ENCODE assay signal across 8 cellular contexts in genomic region chr7:128031901-128032604, GRCh38. TPM values are rescaled to one million over a fixed set of nuclear protein-coding genes. Genes with fewer than 3 reads are reported as not detected.
DNase-seq lines count a peak whose midpoint lies in the region; ATAC-seq, FAIRE-seq and TF ChIP-seq lines count a peak whose summit lies in the region.

No MANE protein-coding gene starts in this region.

- no peak for TF ChIP-seq POLR2A in transverse colon (IDR thresholded peaks at IDR 0.05)

- peak; percentile 70 for DNase-seq in NCI-H2107 treated with DMSO at 0.1 percent for 48 hours (lab: John Stamatoyannopoulos, UW; ENCODE audit: unreplicated experiment)
- no peak for DNase-seq in NCI-H2107 (lab: John Stamatoyannopoulos, UW)
- peak; percentile 82 for DNase-seq in RPMI7951 (ENCODE audit: low read depth)
- peak in 1 of 2 donors; percentile 65 for DNase-seq in activated naive CD4-positive, alpha-beta T cell treated with anti-CD3 and anti-CD28 coated beads, Interleukin-2, amount 50 U/mL, for 72 hours (ENCODE audit: low spot score in 2 of 2)
- peak; percentile 72 for DNase-seq in glomerular visceral epithelial cell (ENCODE audit: extremely low spot score)
- DNase-seq in pancreas, result no peak
- peak; percentile 33 for DNase-seq in transverse colon

- TF ChIP-seq CTCF in pancreas (IDR thresholded peaks at IDR 0.05) (no peak), transverse colon (IDR thresholded peaks at IDR 0.05) (peak in 1 of 5 experiments; percentile 22)

- H3K27me3 ChIP-seq in pancreas (no peaks in the 10 kb centered on the region), transverse colon (peaks cover 26% of the 10 kb centered on the region)

- ATAC-seq in HG03066 (IDR thresholded peaks at IDR 0.05; ENCODE audit: low read depth, unreplicated experiment) (peak; percentile 49), pancreas (peak in 3 of 4 donors; percentile 57 to 63 (median 59))
- ATAC-seq in activated naive CD4-positive, alpha-beta T cell treated with anti-CD3 and anti-CD28 coated beads, Interleukin-2, amount 50 U/mL, for 72 hours, result peak; percentile 91 to 97

- FAIRE-seq in pancreas (lab: Jason Lieb, UNC), result no peak

- no peaks in the 10 kb centered on the region for H3K9me3 Mint-ChIP-seq in activated naive CD4-positive, alpha-beta T cell treated with anti-CD3 and anti-CD28 coated beads, Interleukin-2, amount 50 U/mL, for 72 hours

- in situ Hi-C loops in transverse colon (cut with MboI; ENCODE audit: low pct_ligation_motif_present in 1 of 4, low pct_unique_long_range_greater_than_20kb in 1 of 4, low sequenced_read_pairs in 3 of 4), result loop anchor here in 1 of 4 donors (25.0 kb wide), 1 partner anchor 320 kb away; no protein-coding TSS in a partner anchor

- H3K4me1 ChIP-seq in pancreas (peaks cover 0 to 4% (median 2%) of the 10 kb centered on the region in 3 donors), transverse colon (peaks cover 8 to 25% (median 23%) of the 10 kb centered on the region in 4 donors)

- peaks cover 10% of the 10 kb centered on the region in 2 donors for H3K36me3 Mint-ChIP-seq in activated naive CD4-positive, alpha-beta T cell treated with anti-CD3 and anti-CD28 coated beads, Interleukin-2, amount 50 U/mL, for 72 hours

- H3K9me3 ChIP-seq in pancreas, result no peaks in the 10 kb centered on the region
- H3K9me3 ChIP-seq in transverse colon, result no peaks in the 10 kb centered on the region

- H3K36me3 ChIP-seq in pancreas, result no peaks in the 10 kb centered on the region
- H3K36me3 ChIP-seq in transverse colon, result no peaks in the 10 kb centered on the region

- H3K4me3 ChIP-seq in pancreas (peak overlapping the region in 2 of 4 donors; percentile 25 to 41), transverse colon (peak overlapping the region; percentile 38 to 65 (median 44))

- no peak overlapping the region for H3K27ac ChIP-seq in pancreas
- H3K27ac ChIP-seq in transverse colon, result peak overlapping the region in 2 of 4 donors; percentile 8 to 36

- intact Hi-C loops in pancreas (cut with DNase I), result no loop called here
- intact Hi-C loops in transverse colon (cut with DNase I; ENCODE audit: low total_unique reads), result loop anchor here (10.0 kb wide), 2 partner anchors 197 to 317 kb away; no protein-coding TSS in a partner anchor

- peak overlapping the region in 1 of 2 donors; percentile 29 for H3K27ac Mint-ChIP-seq in activated naive CD4-positive, alpha-beta T cell treated with anti-CD3 and anti-CD28 coated beads, Interleukin-2, amount 50 U/mL, for 72 hours

- 62 to 64% methylated on average over 56 to 87 of the region's 87 CpGs for WGBS in pancreas, 2 donors
- WGBS in transverse colon (ENCODE audit: low coverage in 1 of 2), 2 donors, result 4% methylated on average over 20 of the region's 87 CpGs; no CpG with 5 or more reads in 1 of the 2 donors

- no peak for TF ChIP-seq EP300 in transverse colon (IDR thresholded peaks at IDR 0.05; ENCODE audit: low read depth)

RNA-seq across cellular contexts. Expression of gene LRRC4, which starts 0.8 kb away (rescaled TPM):
- under 0.01 TPM in 1 of 2 replicates, not detected in the other for total RNA-seq in RPMI7951 (2014; rRNA removed; shearing (Covaris generic))
- total RNA-seq in activated naive CD4-positive, alpha-beta T cell treated with anti-CD3 and anti-CD28 coated beads, Interleukin-2, amount 50 U/mL, for 72 hours, result under 1 TPM in 1 of 2 donors, not detected in 1; 0.51 TPM
- total RNA-seq in pancreas, result 1 to 10 TPM in 2 of 6 donors, under 1 TPM in 4; 0.42 to 1.6 (median 0.84) TPM
- 1 to 10 TPM in 1 of 2 donors, under 1 TPM in 1; 0.76 to 2.4 TPM for polyA plus RNA-seq in pancreas
- 1 to 10 TPM in 2 of 4 donors, under 1 TPM in 2; 0.20 to 1.2 (median 0.96) TPM for total RNA-seq in transverse colon

Comparison
In these comparisons a context has a peak if more than half of its experiments do, and no peak if none do; other contexts are left out.
1. DNase-seq: peak in NCI-H2107 treated with DMSO at 0.1 percent for 48 hours (single experiment), RPMI7951 (single experiment), glomerular visceral epithelial cell (single experiment) and transverse colon (single experiment); none in NCI-H2107 (single experiment) and pancreas (0 of 6).
2. Peak in every context shown above with its lines, with median percentiles within 50 percentile points of each other: ATAC-seq.